10 cellular contexts compared by ENCODE assay signal in genomic region chr1:154906621-154907081, GRCh38. TPM values are rescaled to one million over a fixed set of nuclear protein-coding genes. Genes with fewer than 3 reads are reported as not detected.
DNase-seq lines count a peak whose midpoint lies in the region; ATAC-seq, FAIRE-seq and TF ChIP-seq lines count a peak whose summit lies in the region.
"Had no signal": no experiment of that assay in that cellular context is flagged by ENCODE, and none has a peak within 500 bp of the region (broad histone marks: within the 10 kb centered on the region; RNA-seq: fewer than 3 reads in every experiment).

No MANE protein-coding gene starts in this region.

- no peaks in the 10 kb centered on the region; the same call in 1 of the 2 replicates for H3K27me3 ChIP-seq in KMS-11 (ENCODE audit: insufficient read depth, low read depth)
- no peaks in the 10 kb centered on the region for H3K27me3 ChIP-seq in liver (ENCODE audit: control insufficient read depth in 4 of 4, insufficient read depth in 4 of 4, low read length in 3 of 4)

- H3K4me1 Mint-ChIP-seq in mesothelial cell of epicardium, result no peaks in the 10 kb centered on the region

- H3K36me3 Mint-ChIP-seq in mesothelial cell of epicardium, result no peaks in the 10 kb centered on the region

- no peaks in the 10 kb centered on the region for H3K27me3 Mint-ChIP-seq in mesothelial cell of epicardium (ENCODE audit: low read depth)

- H3K27ac Mint-ChIP-seq in mesothelial cell of epicardium, result no peak overlapping the region

- H3K4me1 ChIP-seq in KMS-11 (ENCODE audit: low read depth, poor library complexity, severe bottlenecking) (no peaks in the 10 kb centered on the region), liver (ENCODE audit: control insufficient read depth in 4 of 4, insufficient read depth in 4 of 4, low read length in 3 of 4) (no peaks in the 10 kb centered on the region)

- H4K20me1 ChIP-seq in KMS-11 (ENCODE audit: insufficient read depth), result no peaks in the 10 kb centered on the region

- H3K36me3 ChIP-seq in KMS-11 (ENCODE audit: insufficient read depth) (no peaks in the 10 kb centered on the region), liver (ENCODE audit: control insufficient read depth in 4 of 4, insufficient read depth in 3 of 4, low read depth in 1 of 4, low read length in 3 of 4) (no peaks in the 10 kb centered on the region)

- no peaks in the 10 kb centered on the region for H3K79me2 ChIP-seq in KMS-11 (ENCODE audit: insufficient read depth, low read depth)

- no peak overlapping the region for H3K4me2 ChIP-seq in KMS-11

- 71% methylated on average over 7 of the region's 7 CpGs for WGBS in liver

- H3K9me3 Mint-ChIP-seq in mesothelial cell of epicardium, result peaks cover 25% of the 10 kb centered on the region

- H2AFZ ChIP-seq in KMS-11 (ENCODE audit: low read depth), result no peak overlapping the region

- no peak overlapping the region for H3K27ac ChIP-seq in KMS-11
- H3K27ac ChIP-seq in liver (ENCODE audit: low read depth in 1 of 2, low read length in 2 of 2), result no peak overlapping the region

- no peak overlapping the region for H3K4me3 Mint-ChIP-seq in mesothelial cell of epicardium

- FAIRE-seq in D721Med (lab: Jason Lieb, UNC), result no peak

- H3K9ac ChIP-seq in KMS-11 (no peak overlapping the region), liver (ENCODE audit: low read depth in 1 of 2, low read length in 2 of 2) (no peak overlapping the region)

- no peak for ATAC-seq in GM19324 (IDR thresholded peaks at IDR 0.05; ENCODE audit: low FRiP score, unreplicated experiment)
- ATAC-seq in GM18498 (IDR thresholded peaks at IDR 0.05; ENCODE audit: unreplicated experiment), result no peak
- no peak for ATAC-seq in HG03342 (IDR thresholded peaks at IDR 0.05; ENCODE audit: unreplicated experiment)

- TF ChIP-seq RAD21 in liver (IDR thresholded peaks at IDR 0.05), result peak; percentile 90 to 94

- DNase-seq in D721Med (ENCODE audit: insufficient read length, low spot score) (no peak), cerebellum (ENCODE audit: low spot score) (peak; percentile 12), mesothelial cell of epicardium (ENCODE audit: low spot score in 2 of 2, unreplicated experiment in 2 of 2) (no peak)
- DNase-seq: MV-4-11 had no signal

- peak; percentile 51 for TF ChIP-seq CTCF in D721Med (IDR thresholded peaks at IDR 0.05; ENCODE audit: insufficient read depth, missing control alignments)
- 0 out of 2 replicates have a peak, but pooled peaks have one; percentile 43 for TF ChIP-seq CTCF in KMS-11 (conservative IDR thresholded peaks at IDR 0.05; ENCODE audit: low read depth, low read length)
- peak; percentile 71 for TF ChIP-seq CTCF in liver (IDR thresholded peaks at IDR 0.05; ENCODE audit: low read depth, low read length, missing input control)
- no peak for TF ChIP-seq CTCF in mesothelial cell of epicardium (IDR thresholded peaks at IDR 0.05; ENCODE audit: unreplicated experiment)

- H3K4me3 ChIP-seq in KMS-11 (IDR thresholded peaks at IDR 0.05; ENCODE audit: insufficient read depth, low read depth, low read length), result no peak overlapping the region
- H3K4me3 ChIP-seq in liver (ENCODE audit: low read depth in 1 of 3, low read length in 3 of 3), result no peak overlapping the region
- H3K4me3 ChIP-seq: lung had no signal

- H3K9me3 ChIP-seq in liver (ENCODE audit: control insufficient read depth in 4 of 4, low read length in 3 of 4), result no peaks in the 10 kb centered on the region

TF ChIP-seq in liver, 16 proteins besides CTCF, POLR2A, EP300 and RAD21:
- TF ChIP-seq HNF4G (IDR thresholded peaks at IDR 0.05) (no peak), JUND (IDR thresholded peaks at IDR 0.05) (no peak), TAF1 (conservative IDR thresholded peaks at IDR 0.05) (no peak), GABPA (IDR thresholded peaks at IDR 0.05 in 1 of 2, conservative IDR thresholded peaks at IDR 0.05 in 1 of 2) (no peak), ATF3 (IDR thresholded peaks at IDR 0.05) (no peak), SP1 (IDR thresholded peaks at IDR 0.05) (no peak), REST (IDR thresholded peaks at IDR 0.05) (no peak), EGR1 (IDR thresholded peaks at IDR 0.05; ENCODE audit: low read depth in 2 of 2) (no peak), FOXA2 (IDR thresholded peaks at IDR 0.05) (no peak), HNF4A (conservative IDR thresholded peaks at IDR 0.05) (no peak), MAX (IDR thresholded peaks at IDR 0.05) (no peak), NR2F2 (IDR thresholded peaks at IDR 0.05) (no peak), RXRA (IDR thresholded peaks at IDR 0.05) (no peak), ZBTB33 (IDR thresholded peaks at IDR 0.05) (no peak), YY1 (IDR thresholded peaks at IDR 0.05) (no peak), FOXA1 (IDR thresholded peaks at IDR 0.05) (no peak)

RNA-seq across cellular contexts. Expression of gene PMVK, which starts 29.9 kb away (rescaled TPM):
- total RNA-seq in cerebellum (7.8 TPM), liver (10 to 100 TPM in 1 of 2 donors, 1 to 10 TPM in 1; 9.7 to 14.6 TPM), mesothelial cell of epicardium (19.7 to 21.2 TPM (median 20.5 TPM) in 3 replicates)
- polyA plus RNA-seq in liver, result 10 to 100 TPM; 22.6 to 37.3 TPM

RNA-seq across cellular contexts. Expression of gene KCNN3, which starts 36.6 kb away (rescaled TPM):
- total RNA-seq in cerebellum (4.2 TPM), liver (under 1 TPM; 0.14 to 0.17 TPM), mesothelial cell of epicardium (1.2 to 1.5 TPM (median 1.3 TPM) in 3 replicates)
- polyA plus RNA-seq in liver, result under 1 TPM; 0.09 to 0.68 TPM

RNA-seq across cellular contexts. Expression of gene PBXIP1, which starts 49.2 kb away (rescaled TPM):
- total RNA-seq in cerebellum (16.2 TPM), liver (10 to 100 TPM; 24.6 to 42.8 TPM), mesothelial cell of epicardium (53.8 to 56.2 TPM (median 56.2 TPM) in 3 replicates)
- polyA plus RNA-seq in liver, result 10 to 100 TPM in 1 of 2 donors, 1 to 10 TPM in 1; 3.8 to 16.4 TPM

RNA-seq across cellular contexts. Expression of gene PYGO2, which starts 54.9 kb away (rescaled TPM):
- total RNA-seq in cerebellum (8.5 TPM), liver (1 to 10 TPM; 6.5 to 7.4 TPM), mesothelial cell of epicardium (43.8 to 47.3 TPM (median 44.6 TPM) in 3 replicates)
- polyA plus RNA-seq in liver, result 1 to 10 TPM; 5.0 to 8.2 TPM
